Comparison of ENCODE assay signal across 10 cellular contexts in the genomic region with DNA sequence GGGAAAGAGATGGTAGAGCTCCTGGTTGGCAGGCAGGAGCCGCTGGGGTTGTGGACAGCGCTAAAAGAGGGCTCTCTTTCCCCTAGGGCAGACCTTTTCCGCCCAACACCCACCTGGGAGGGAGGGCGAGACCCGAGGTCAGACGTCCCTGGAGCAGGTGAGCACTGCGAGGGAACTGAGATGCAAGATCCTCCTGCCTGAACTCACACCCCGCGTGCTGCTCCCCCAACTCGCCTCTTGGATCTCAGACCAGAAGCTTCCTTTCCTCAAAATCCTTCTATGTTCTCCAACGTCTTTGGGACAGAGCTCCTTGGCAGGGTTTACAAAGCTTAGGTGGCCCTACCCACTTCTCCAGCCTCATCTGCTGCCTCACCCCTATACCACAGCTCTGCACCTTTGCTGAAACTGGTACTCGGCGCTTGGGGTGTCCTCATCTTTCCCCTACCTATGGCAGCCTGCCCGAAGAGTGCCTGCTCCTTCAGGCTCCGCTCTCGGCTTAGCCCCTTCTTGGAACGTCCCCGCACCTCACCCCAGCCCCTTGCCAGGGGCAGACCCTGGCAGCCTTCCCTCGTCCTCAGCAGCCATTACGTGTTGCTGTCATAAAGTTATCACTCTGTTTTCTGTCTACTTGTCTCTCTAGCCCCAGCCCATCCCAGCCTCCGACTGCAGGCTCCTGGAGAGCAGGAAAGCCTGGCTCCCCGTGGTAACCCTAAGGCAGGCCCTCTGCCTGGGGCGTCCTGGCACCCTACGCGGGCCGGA. TPM values are rescaled to one million over a fixed set of nuclear protein-coding genes. Genes with fewer than 3 reads are reported as not detected.
DNase-seq lines count a peak whose midpoint lies in the region; ATAC-seq and TF ChIP-seq lines count a peak whose summit lies in the region.
"Had no signal": no experiment of that assay in that cellular context is flagged by ENCODE, and none has a peak within 500 bp of the region (broad histone marks: within the 10 kb centered on the region; RNA-seq: fewer than 3 reads in every experiment).

No MANE protein-coding gene starts in this region.

- H3K36me3 Mint-ChIP-seq in activated naive CD8-positive, alpha-beta T cell treated with anti-CD3 and anti-CD28 coated beads, Interleukin-2, amount 10 ng/mL, durations not matched to agents 7 days and 5 days: no peaks in the 10 kb centered on the region

- H3K36me3 ChIP-seq in left lung (no peaks in the 10 kb centered on the region), spleen (no peaks in the 10 kb centered on the region)

- intact Hi-C loops in left lung (cut with DNase I): no loop called here
- intact Hi-C loops in spleen (cut with DNase I; ENCODE audit: low total_unique reads): no loop called here

- no peak for TF ChIP-seq POLR2A in spleen (IDR thresholded peaks at IDR 0.05)

- H3K4me3 ChIP-seq in left lung: peak overlapping the region; percentile 19 to 28
- H3K4me3 ChIP-seq in spleen: peak overlapping the region; percentile 9 to 65 (median 19)

- POLR2A ChIA-PET in activated naive CD8-positive, alpha-beta T cell treated with anti-CD3 and anti-CD28 coated beads, Interleukin-2, amount 10 ng/mL, durations not matched to agents 7 days and 5 days (lab: Charles Lee): interaction anchor here (1.3 kb wide), 1 partner anchor 30 kb away, joined by 4 read pairs; a partner anchor contains a TSS

- H3K27ac ChIP-seq in left lung: no peak overlapping the region
- no peak overlapping the region for H3K27ac ChIP-seq in spleen

- peak; percentile 3 for DNase-seq in DMS79 treated with DMSO at 0.1 percent for 48 hours (lab: John Stamatoyannopoulos, UW)
- DNase-seq in DMS79 (lab: John Stamatoyannopoulos, UW): no peak
- DNase-seq in activated naive CD8-positive, alpha-beta T cell treated with anti-CD3 and anti-CD28 coated beads, Interleukin-2, amount 10 ng/mL, durations not matched to agents 7 days and 5 days: no peak
- peak in 1 of 2 donors; percentile 72 for DNase-seq in left lung
- DNase-seq in spleen: no peak
- DNase-seq in NCI-H2107 (lab: John Stamatoyannopoulos, UW): no peak
- no peak for DNase-seq in ecto neural progenitor cell (ENCODE audit: low spot score)
- DNase-seq: kidney, NCI-H1092 had no signal

- H3K4me1 ChIP-seq in left lung: peaks cover 16 to 22% of the 10 kb centered on the region in 2 donors
- H3K4me1 ChIP-seq in spleen: peaks cover 11 to 54% (median 39%) of the 10 kb centered on the region in 6 donors

- peaks cover 53% of the 10 kb centered on the region for H3K27me3 Mint-ChIP-seq in activated naive CD8-positive, alpha-beta T cell treated with anti-CD3 and anti-CD28 coated beads, Interleukin-2, amount 10 ng/mL, durations not matched to agents 7 days and 5 days

- peak overlapping the region; percentile 41 for H3K4me3 Mint-ChIP-seq in activated naive CD8-positive, alpha-beta T cell treated with anti-CD3 and anti-CD28 coated beads, Interleukin-2, amount 10 ng/mL, durations not matched to agents 7 days and 5 days

- H3K27ac Mint-ChIP-seq in activated naive CD8-positive, alpha-beta T cell treated with anti-CD3 and anti-CD28 coated beads, Interleukin-2, amount 10 ng/mL, durations not matched to agents 7 days and 5 days: peak overlapping the region; percentile 32

- ATAC-seq in activated naive CD8-positive, alpha-beta T cell treated with anti-CD3 and anti-CD28 coated beads, Interleukin-2, amount 10 ng/mL, durations not matched to agents 7 days and 5 days (ENCODE audit: low read depth): no peak
- ATAC-seq in left lung: no peak
- no peak for ATAC-seq in GM18868 (IDR thresholded peaks at IDR 0.05; ENCODE audit: unreplicated experiment)

- 19 to 30% (median 20%) methylated on average over 26 of the region's 26 CpGs for WGBS in spleen, 5 donors

- peaks cover 23 to 59% of the 10 kb centered on the region in 2 donors for H3K27me3 ChIP-seq in left lung
- peaks cover 0 to 59% (median 28%) of the 10 kb centered on the region in 7 donors for H3K27me3 ChIP-seq in spleen (replicated peaks in 1 of 7)

- H3K9me3 Mint-ChIP-seq in activated naive CD8-positive, alpha-beta T cell treated with anti-CD3 and anti-CD28 coated beads, Interleukin-2, amount 10 ng/mL, durations not matched to agents 7 days and 5 days: no peaks in the 10 kb centered on the region

- peaks cover 14% of the 10 kb centered on the region for H3K4me1 Mint-ChIP-seq in activated naive CD8-positive, alpha-beta T cell treated with anti-CD3 and anti-CD28 coated beads, Interleukin-2, amount 10 ng/mL, durations not matched to agents 7 days and 5 days

- no peak for TF ChIP-seq CTCF in left lung (IDR thresholded peaks at IDR 0.05)
- no peak for TF ChIP-seq CTCF in spleen (IDR thresholded peaks at IDR 0.05 in 8 of 11, conservative IDR thresholded peaks at IDR 0.05 in 3 of 11)

- no peaks in the 10 kb centered on the region for H3K9me3 ChIP-seq in left lung
- H3K9me3 ChIP-seq in spleen: no peaks in the 10 kb centered on the region

RNA-seq across cellular contexts. Expression of a gene that starts 5.2 kb away (rescaled TPM):
- 10 to 100 TPM; 29.6 to 30.0 TPM for total RNA-seq in activated naive CD8-positive, alpha-beta T cell treated with anti-CD3 and anti-CD28 coated beads, Interleukin-2, amount 10 ng/mL, durations not matched to agents 7 days and 5 days
- total RNA-seq in left lung (10 to 100 TPM; 23.7 to 27.2 TPM), spleen (10 to 100 TPM; 13.5 to 27.0 (median 22.2) TPM)
- 10 to 100 TPM in 1 of 3 donors, 1 to 10 TPM in 2; 7.4 to 14.2 (median 8.7) TPM for polyA plus RNA-seq in spleen

RNA-seq across cellular contexts. Expression of a gene that starts 29.9 kb away (rescaled TPM):
- total RNA-seq in activated naive CD8-positive, alpha-beta T cell treated with anti-CD3 and anti-CD28 coated beads, Interleukin-2, amount 10 ng/mL, durations not matched to agents 7 days and 5 days: 10 to 100 TPM; 92.4 to 95.2 TPM
- total RNA-seq in left lung: 100 to 1,000 TPM in 1 of 2 donors, 10 to 100 TPM in 1; 61.9 to 104 TPM
- 10 to 100 TPM; 39.6 to 93.9 (median 61.6) TPM for total RNA-seq in spleen
- polyA plus RNA-seq in spleen: 10 to 100 TPM; 25.1 to 44.4 (median 35.1) TPM

RNA-seq across cellular contexts. Expression of a gene that starts 35.3 kb away (rescaled TPM):
- total RNA-seq in activated naive CD8-positive, alpha-beta T cell treated with anti-CD3 and anti-CD28 coated beads, Interleukin-2, amount 10 ng/mL, durations not matched to agents 7 days and 5 days: 10 to 100 TPM in 1 of 2 experiments, 1 to 10 TPM in 1; 9.8 to 10.8 TPM
- total RNA-seq in left lung (10 to 100 TPM; 15.1 to 20.2 TPM), spleen (10 to 100 TPM; 12.0 to 18.5 (median 15.3) TPM)
- polyA plus RNA-seq in spleen: 10 to 100 TPM in 1 of 3 donors, 1 to 10 TPM in 2; 7.1 to 10.6 (median 9.0) TPM

RNA-seq across cellular contexts. Expression of a gene that starts 53.0 kb away (rescaled TPM):
- total RNA-seq in activated naive CD8-positive, alpha-beta T cell treated with anti-CD3 and anti-CD28 coated beads, Interleukin-2, amount 10 ng/mL, durations not matched to agents 7 days and 5 days: 10 to 100 TPM; 47.0 to 49.5 TPM
- total RNA-seq in left lung (10 to 100 TPM; 14.2 to 32.2 TPM), spleen (10 to 100 TPM in 4 of 7 donors, 1 to 10 TPM in 3; 8.3 to 16.8 (median 11.5) TPM)
- 10 to 100 TPM in 1 of 3 donors, 1 to 10 TPM in 2; 6.0 to 10.3 (median 9.0) TPM for polyA plus RNA-seq in spleen
